Comparison of ENCODE assay signal across 1 cellular context in genomic region chr1:212034516-212035122, GRCh38.
A peak's percentile ranks its signal among the peaks of the same experiment; 100 is the strongest.
TF ChIP-seq lines count a peak whose summit lies in the region.

No MANE protein-coding gene starts in this region.

TF ChIP-seq in HepG2, 621 proteins besides CTCF, POLR2A, EP300 and RAD21 (continued from another document):
- peak; percentile 59; the same call in 1 of the 2 replicates for TF ChIP-seq ZBTB3 (CRISPR knock-in tag; IDR thresholded peaks at IDR 0.05; ENCODE audit: borderline replicate concordance, low read depth)
- TF ChIP-seq ZNF503 (CRISPR knock-in tag; IDR thresholded peaks at IDR 0.05), result no peak
- no peak for TF ChIP-seq ZSCAN12 (CRISPR knock-in tag; IDR thresholded peaks at IDR 0.05)
- no peak for TF ChIP-seq MBD4 (IDR thresholded peaks at IDR 0.05; ENCODE audit: borderline replicate concordance, low read length)
- no peak for TF ChIP-seq GPBP1L1 (CRISPR knock-in tag; IDR thresholded peaks at IDR 0.05)
- TF ChIP-seq PBX2 (CRISPR knock-in tag; IDR thresholded peaks at IDR 0.05), result no peak
- no peak for TF ChIP-seq ZNF225 (CRISPR knock-in tag; IDR thresholded peaks at IDR 0.05)
- no peak; the same call in 1 of the 2 replicates for TF ChIP-seq PHF21A (CRISPR knock-in tag; IDR thresholded peaks at IDR 0.05)
- peak; percentile 42; the same call in 1 of the 2 replicates for TF ChIP-seq HOXD1 (CRISPR knock-in tag; IDR thresholded peaks at IDR 0.05)
- TF ChIP-seq ZNF230 (CRISPR knock-in tag; IDR thresholded peaks at IDR 0.05), result 0 out of 2 replicates have a peak, but pooled peaks have one; percentile 73
- peak; percentile 82 for TF ChIP-seq CEBPB (IDR thresholded peaks at IDR 0.05; ENCODE audit: borderline replicate concordance, low read depth, low read length)
- no peak for TF ChIP-seq USF2 (IDR thresholded peaks at IDR 0.05; ENCODE audit: low read depth, low read length)
- no peak for TF ChIP-seq USF2 (CRISPR knock-in tag; IDR thresholded peaks at IDR 0.05; ENCODE audit: borderline replicate concordance)
- no peak for TF ChIP-seq HMG20A (CRISPR knock-in tag; IDR thresholded peaks at IDR 0.05; ENCODE audit: borderline replicate concordance)
- peak; percentile 80; the same call in 1 of the 2 replicates for TF ChIP-seq ZNF782 (CRISPR knock-in tag; IDR thresholded peaks at IDR 0.05; ENCODE audit: borderline replicate concordance)
- peak; percentile 47; the same call in 1 of the 2 replicates for TF ChIP-seq ZMYM2 (CRISPR knock-in tag; IDR thresholded peaks at IDR 0.05)
- peak; percentile 77; the same call in 1 of the 2 replicates for TF ChIP-seq ZNF615 (CRISPR knock-in tag; IDR thresholded peaks at IDR 0.05; ENCODE audit: borderline replicate concordance)
- no peak for TF ChIP-seq SPEN (CRISPR knock-in tag; IDR thresholded peaks at IDR 0.05; ENCODE audit: low read depth)
- no peak for TF ChIP-seq ZNF557 (CRISPR knock-in tag; IDR thresholded peaks at IDR 0.05)
- peak; percentile 78; the same call in 1 of the 2 replicates for TF ChIP-seq IRF2 (CRISPR knock-in tag; IDR thresholded peaks at IDR 0.05)
- peak; percentile 76; the same call in 1 of the 2 replicates for TF ChIP-seq SAP130 (CRISPR knock-in tag; IDR thresholded peaks at IDR 0.05; ENCODE audit: low read depth)
- peak; percentile 7; the same call in 1 of the 2 replicates for TF ChIP-seq ZNF205 (CRISPR knock-in tag; IDR thresholded peaks at IDR 0.05)
- TF ChIP-seq ZNF496 (CRISPR knock-in tag; IDR thresholded peaks at IDR 0.05; ENCODE audit: insufficient replicate concordance), result no peak
- TF ChIP-seq CREBL2 (CRISPR knock-in tag; IDR thresholded peaks at IDR 0.05; ENCODE audit: borderline replicate concordance), result no peak
- no peak for TF ChIP-seq CSRNP2 (CRISPR knock-in tag; conservative IDR thresholded peaks at IDR 0.05; ENCODE audit: low read depth)
- 0 out of 2 replicates have a peak, but pooled peaks have one; percentile 18 for TF ChIP-seq ZNF543 (CRISPR knock-in tag; IDR thresholded peaks at IDR 0.05)
- no peak for TF ChIP-seq ZNF121 (CRISPR knock-in tag; IDR thresholded peaks at IDR 0.05)
- no peak for TF ChIP-seq NAIF1 (CRISPR knock-in tag; IDR thresholded peaks at IDR 0.05; ENCODE audit: borderline replicate concordance)
